In genomic region chr15:84666373-84666772, GRCh38 we compare ENCODE assay signal across 1 cellular context.
TF ChIP-seq lines count a peak whose summit lies in the region.

No MANE protein-coding gene starts in this region.

TF ChIP-seq in endothelial cell of umbilical vein, 7 proteins besides CTCF, POLR2A, EP300 and RAD21:
- TF ChIP-seq POLR2AphosphoS5 (IDR thresholded peaks at IDR 0.05; ENCODE audit: insufficient read depth, low read depth, low read length): no peak
TF ChIP-seq in endothelial cell of umbilical vein: peak in this region for 0.
